In genomic region chr10:132893786-132894185, GRCh38 we compare ENCODE assay signal across 8 cellular contexts. TPM values are rescaled to one million over a fixed set of nuclear protein-coding genes. Genes with fewer than 3 reads are reported as not detected.
DNase-seq lines count a peak whose midpoint lies in the region; ATAC-seq, FAIRE-seq and TF ChIP-seq lines count a peak whose summit lies in the region.
"Not testable (repeated sequence)": the region's sequence is repeated elsewhere in the genome, so short reads cannot be mapped to it uniquely, and the experiment has no call there.

No MANE protein-coding gene starts in this region.

- H3K9me3 Mint-ChIP-seq in glutamatergic neuron (ENCODE audit: unreplicated experiment), result peaks cover 12% of the 10 kb centered on the region
- not testable (repeated sequence) for H3K9me3 Mint-ChIP-seq in progenitor cell of endocrine pancreas (ENCODE audit: low read depth)

- not testable (repeated sequence) for H3K27ac Mint-ChIP-seq in glutamatergic neuron (ENCODE audit: unreplicated experiment); progenitor cell of endocrine pancreas

- H3K9me2 ChIP-seq in DOHH2 (replicated peaks; ENCODE audit: control insufficient read depth, low read length); Karpas-422 (replicated peaks; ENCODE audit: insufficient read depth, low read length): not testable (repeated sequence)

- TF ChIP-seq EP300 in A549 (IDR thresholded peaks at IDR 0.05); HepG2 (IDR thresholded peaks at IDR 0.05; ENCODE audit: low read depth in 2 of 2, low read length in 2 of 2); HepG2 (CRISPR knock-in tag; IDR thresholded peaks at IDR 0.05; ENCODE audit: borderline replicate concordance): not testable (repeated sequence)

- POLR2A ChIA-PET in A549 (lab: Yijun Ruan, JAX); HepG2 (lab: Yijun Ruan, JAX): not testable (repeated sequence)

- not testable (repeated sequence) for H2AFZ ChIP-seq in Karpas-422 (ENCODE audit: low read length); HepG2 (ENCODE audit: low read length)

- H3K79me2 ChIP-seq in DOHH2 (ENCODE audit: control insufficient read depth, low read length); Karpas-422 (ENCODE audit: low read length); HepG2 (ENCODE audit: insufficient read depth, low read length): not testable (repeated sequence)

- peak overlapping the region; percentile 18 for H3K4me3 Mint-ChIP-seq in glutamatergic neuron (ENCODE audit: unreplicated experiment)
- not testable (repeated sequence) for H3K4me3 Mint-ChIP-seq in progenitor cell of endocrine pancreas (ENCODE audit: low read depth)

- not testable (repeated sequence) for H3K27ac ChIP-seq in A549; DOHH2 (ENCODE audit: low read depth, low read length); Karpas-422 (ENCODE audit: low read length); HepG2 (ENCODE audit: extremely low read length, insufficient read depth, low read length)

- H3K9me3 ChIP-seq in A549; DOHH2 (ENCODE audit: control insufficient read depth, insufficient read depth, low read length); Karpas-422 (ENCODE audit: low read length); HepG2 (ENCODE audit: low read length): not testable (repeated sequence)

- not testable (repeated sequence) for TF ChIP-seq CTCF in A549 (IDR thresholded peaks at IDR 0.05); bronchial epithelial cell (IDR thresholded peaks at IDR 0.05; ENCODE audit: insufficient read depth, low read length, severe bottlenecking)
- TF ChIP-seq CTCF in DOHH2 (IDR thresholded peaks at IDR 0.05; ENCODE audit: low read depth, low read length, poor library complexity, severe bottlenecking) (peak; percentile 23), glutamatergic neuron (IDR thresholded peaks at IDR 0.05; ENCODE audit: partially characterized antibody, unreplicated experiment) (peak; percentile 66), HepG2 (CRISPR knock-in tag; IDR thresholded peaks at IDR 0.05) (peak; percentile 32; the same call in 1 of the 2 replicates), progenitor cell of endocrine pancreas (IDR thresholded peaks at IDR 0.05; ENCODE audit: unreplicated experiment) (peak; percentile 70)

- H3K4me3 ChIP-seq in A549; DOHH2 (ENCODE audit: low read length); Karpas-422 (ENCODE audit: low read length); bronchial epithelial cell (ENCODE audit: low read depth, low read length); HepG2 (replicated peaks in 1 of 3; ENCODE audit: insufficient read depth in 1 of 3, low read depth in 2 of 3, low read length in 3 of 3): not testable (repeated sequence)

- H3F3A ChIP-seq in DOHH2 (ENCODE audit: control insufficient read depth, insufficient read depth), result not testable (repeated sequence)

- in situ Hi-C loops in SK-MEL-5 (cut with HindIII; ENCODE audit: low pct_unique_long_range_greater_than_20kb, low sequenced_read_pairs), result not testable (repeated sequence)
- in situ Hi-C loops in HepG2 (cut with HindIII; ENCODE audit: extremely low pct_ligation_motif_present, low pct_unique_long_range_greater_than_20kb), result loop anchor here (10.0 kb wide), 1 partner anchor 239 kb away; no protein-coding TSS in a partner anchor

- ATAC-seq in A549, result peak; percentile 37 to 57; a peak in 3 of 6 replicates
- ATAC-seq in HepG2, result peak; percentile 30; the same call in 1 of the 3 replicates

- H3K9ac ChIP-seq in Karpas-422 (ENCODE audit: low read length); HepG2 (ENCODE audit: insufficient read depth, low read depth, low read length): not testable (repeated sequence)

- FAIRE-seq in A549 (lab: Jason Lieb, UNC), result not testable (repeated sequence)
- FAIRE-seq in bronchial epithelial cell (lab: Jason Lieb, UNC) (peak; percentile 81), HepG2 (lab: Jason Lieb, UNC) (peak; percentile 52)

- not testable (repeated sequence) for H3K36me3 Mint-ChIP-seq in glutamatergic neuron (ENCODE audit: unreplicated experiment); progenitor cell of endocrine pancreas (ENCODE audit: insufficient read depth)

- not testable (repeated sequence) for H4K20me1 ChIP-seq in DOHH2 (ENCODE audit: control insufficient read depth, insufficient read depth, low read depth, low read length); Karpas-422 (ENCODE audit: insufficient read depth, low read depth, low read length); HepG2 (ENCODE audit: insufficient read depth, low read length)

- not testable (repeated sequence) for H3K27me3 ChIP-seq in DOHH2 (ENCODE audit: control insufficient read depth, low read length); Karpas-422 (ENCODE audit: low read length); bronchial epithelial cell (ENCODE audit: control insufficient read depth, insufficient read depth, low read length)
- H3K27me3 ChIP-seq in HepG2 (ENCODE audit: control insufficient read depth in 1 of 2, insufficient read depth in 2 of 2, low read length in 2 of 2), result peaks cover 7 to 43% of the 10 kb centered on the region in 2 experiments; a peak in 4 of 5 replicates

- H3K4me1 Mint-ChIP-seq in glutamatergic neuron (ENCODE audit: low read depth, unreplicated experiment); progenitor cell of endocrine pancreas (ENCODE audit: low read depth): not testable (repeated sequence)

- intact Hi-C loops in HepG2 (cut with micrococcal nuclease; ENCODE audit: unreplicated experiment), result loop anchor here (10.0 kb wide), 1 partner anchor 239 kb away; no protein-coding TSS in a partner anchor

- BruUV-seq in HepG2 (replicated peaks; lab: Mats Ljungman, UMichigan), result not testable (repeated sequence)

- TF ChIP-seq POLR2A in A549 (IDR thresholded peaks at IDR 0.05; ENCODE audit: low read length); HepG2 (IDR thresholded peaks at IDR 0.05; ENCODE audit: insufficient read depth in 1 of 2, low read depth in 2 of 2, low read length in 2 of 2): not testable (repeated sequence)

- TF ChIP-seq RAD21 in A549 (conservative IDR thresholded peaks at IDR 0.05 in 1 of 2, IDR thresholded peaks at IDR 0.05 in 1 of 2), result not testable (repeated sequence)
- TF ChIP-seq RAD21 in HepG2 (CRISPR knock-in tag; IDR thresholded peaks at IDR 0.05), result peak; percentile 11; the same call in 1 of the 2 replicates

- not testable (repeated sequence) for H3K36me3 ChIP-seq in DOHH2 (ENCODE audit: control insufficient read depth, low read length); Karpas-422 (ENCODE audit: insufficient read depth, low read length); bronchial epithelial cell (ENCODE audit: control insufficient read depth, insufficient read depth, low read length); HepG2 (replicated peaks in 1 of 2; ENCODE audit: control insufficient read depth in 1 of 2, insufficient read depth in 2 of 2, low read length in 2 of 2)

- H3K4me1 ChIP-seq in A549; DOHH2 (ENCODE audit: control insufficient read depth, low read length); HepG2 (ENCODE audit: insufficient read depth, low read length): not testable (repeated sequence)
- H3K4me1 ChIP-seq in Karpas-422 (ENCODE audit: low read length), result peaks cover 10% of the 10 kb centered on the region

- peak; percentile 25 to 53 for DNase-seq in A549 (ENCODE audit: low read depth in 1 of 2, low spot score in 1 of 2)
- DNase-seq in Karpas-422, result peak; percentile 73
- peak; percentile 17 for DNase-seq in SK-MEL-5 (ENCODE audit: low read depth, low spot score)
- DNase-seq in bronchial epithelial cell (ENCODE audit: low read depth); glutamatergic neuron; progenitor cell of endocrine pancreas (ENCODE audit: low spot score, unreplicated experiment): not testable (repeated sequence)
- DNase-seq in HepG2 (ENCODE audit: low spot score), result peak; percentile 63

- H3K27me3 Mint-ChIP-seq in glutamatergic neuron (ENCODE audit: unreplicated experiment), result peaks cover 14% of the 10 kb centered on the region
- peaks cover 15% of the 10 kb centered on the region for H3K27me3 Mint-ChIP-seq in progenitor cell of endocrine pancreas

- not testable (repeated sequence) for H3K4me2 ChIP-seq in A549; DOHH2 (ENCODE audit: low read length); Karpas-422 (ENCODE audit: low read depth, low read length, poor library complexity, severe bottlenecking); HepG2 (ENCODE audit: low read depth, low read length)

- 48% methylated on average over 6 of the region's 6 CpGs for WGBS in A549 (ENCODE audit: missing lambda C conversion rate)
- 2% methylated on average over 3 of the region's 6 CpGs for WGBS in HepG2 (ENCODE audit: low lambda C conversion rate)

- CTCF ChIA-PET in A549 (lab: Yijun Ruan, JAX), result interaction anchor here (1.2 to 2.6 kb wide), 4 partner anchors 11 to 45 kb away, joined by 3 to 11 read pairs (median 4); no protein-coding TSS in a partner anchor
- CTCF ChIA-PET in HepG2 (lab: Yijun Ruan, JAX; ENCODE audit: low intra/inter-chr PET ratio, low total read pairs), result interaction anchor here (1.4 kb wide), 1 partner anchor 57 kb away, joined by 7 read pairs; no protein-coding TSS in a partner anchor

RNA-seq across cellular contexts. Expression of gene CFAP46, which starts 48.6 kb away (rescaled TPM):
- polyA plus RNA-seq in A549 (2011; rRNA removed) (0.42 and 0.88 TPM in 2 replicates), A549 (2017; fragmentation: RNase III; extraction: RNeasy Plus Mini Kit Qiagen cat#74134 plus additional on column Dnase treatment) (1.5 to 1.8 TPM (median 1.6 TPM) in 3 replicates), HepG2 (2011; rRNA removed) (0.10 and 0.24 TPM in 2 replicates)
- 1.1 TPM in 2 replicates for polyA plus RNA-seq in A549 (2012; cell fraction: cytosol; rRNA removed)
- polyA plus RNA-seq in A549 (2012; cell fraction: nucleus; rRNA removed), result 0.50 and 0.60 TPM in 2 replicates
- polyA minus RNA-seq in A549 (2011; rRNA and poly(A)+ RNA removed), result 0.39 and 0.79 TPM in 2 replicates
- total RNA-seq in Karpas-422 (2014; rRNA removed; shearing (Covaris generic); ENCODE audit: low replicate concordance), result 0.22 and 1.5 TPM in 2 replicates
- total RNA-seq in SK-MEL-5 (2014; rRNA removed; shearing (Covaris generic)), result 0.27 TPM in 1 of 2 replicates, not detected in the other
- polyA plus RNA-seq in SK-MEL-5 (2015; cell fraction: cytosol; rRNA removed), result 0.18 and 0.20 TPM in 2 replicates
- not detected in 2 replicates for polyA plus RNA-seq in SK-MEL-5 (2015; cell fraction: nucleus; rRNA removed)
- total RNA-seq in bronchial epithelial cell (0.26 and 0.38 TPM in 2 replicates), glutamatergic neuron (ENCODE audit: unreplicated experiment) (5.2 TPM), HepG2 (2016; rRNA removed; fragmentation: Illumina TruSeq; extraction: Trizol) (0.74 and 0.84 TPM in 2 replicates), progenitor cell of endocrine pancreas (12.5 and 15.4 TPM in 2 replicates)
- total RNA-seq in HepG2 (2016; cell fraction: cytosol; rRNA removed; fragmentation: Illumina TruSeq; extraction: Trizol; ENCODE audit: low read depth), result not detected in 2 replicates
- total RNA-seq in HepG2 (2016; cell fraction: insoluble cytoplasmic fraction; rRNA removed; fragmentation: Illumina TruSeq; extraction: Trizol), result 0.87 and 1.1 TPM in 2 replicates
- 0.21 and 0.34 TPM in 2 replicates for total RNA-seq in HepG2 (2016; cell fraction: membrane; rRNA removed; fragmentation: Illumina TruSeq; extraction: Trizol)
- total RNA-seq in HepG2 (2016; cell fraction: nucleus; rRNA removed; fragmentation: Illumina TruSeq; extraction: Trizol), result 0.53 and 1.3 TPM in 2 replicates
- 0.13 and 0.19 TPM in 2 replicates for polyA plus RNA-seq in HepG2 (2011; cell fraction: cytosol; rRNA removed)
- 0.05 and 0.27 TPM in 2 replicates for polyA plus RNA-seq in HepG2 (2011; cell fraction: nucleus; rRNA removed)
- polyA plus RNA-seq in HepG2 (2012), result 0.12 and 0.16 TPM in 2 replicates
- 0.18 and 0.26 TPM in 2 replicates for polyA plus RNA-seq in HepG2 (2016; cell fraction: cytosol; fragmentation: Illumina TruSeq; extraction: Trizol; ENCODE audit: low read depth)
- polyA plus RNA-seq in HepG2 (2016; cell fraction: insoluble cytoplasmic fraction; fragmentation: Illumina TruSeq; extraction: Trizol; ENCODE audit: low read depth), result 0.86 and 1.2 TPM in 2 replicates
- polyA plus RNA-seq in HepG2 (2016; cell fraction: membrane; fragmentation: Illumina TruSeq; extraction: Trizol; ENCODE audit: low read depth), result 0.33 and 0.34 TPM in 2 replicates
- 0.60 and 0.65 TPM in 2 replicates for polyA plus RNA-seq in HepG2 (2016; cell fraction: nucleus; fragmentation: Illumina TruSeq; extraction: Trizol; ENCODE audit: insufficient read depth, low read depth)
- 0.06 TPM in 1 of 2 replicates, not detected in the other for polyA minus RNA-seq in HepG2 (2011; rRNA and poly(A)+ RNA removed; ENCODE audit: low replicate concordance)
- not detected in 2 replicates for polyA minus RNA-seq in HepG2 (2011; cell fraction: cytosol; rRNA and poly(A)+ RNA removed)
- polyA minus RNA-seq in HepG2 (2011; cell fraction: nucleus; rRNA and poly(A)+ RNA removed), result 0.26 TPM in 1 of 2 replicates, not detected in the other
